17 cellular contexts compared by ENCODE assay signal in genomic region chr1:61271412-61271789, GRCh38.
DNase-seq lines count a peak whose midpoint lies in the region; ATAC-seq lines count a peak whose summit lies in the region.
"Had no signal": no experiment of that assay in that cellular context is flagged by ENCODE, and none has a peak within 500 bp of the region (broad histone marks: within the 10 kb centered on the region; RNA-seq: fewer than 3 reads in every experiment).

No MANE protein-coding gene starts in this region.

- ATAC-seq in activated CD8-positive, alpha-beta memory T cell treated with anti-CD3 and anti-CD28 coated beads, Interleukin-2, amount 10 ng/mL, durations not matched to agents 7 days and 5 days = peak; percentile 24
- peak; percentile 23 for ATAC-seq in activated T-helper 17 cell treated with anti-CD3 and anti-CD28 coated beads, Interleukin-2, amount 50 U/mL, for 72 hours (replicated peaks)

- H3K9me3 Mint-ChIP-seq in activated CD8-positive, alpha-beta memory T cell treated with anti-CD3 and anti-CD28 coated beads, Interleukin-2, amount 10 ng/mL, durations not matched to agents 7 days and 5 days (ENCODE audit: low read depth) = no peaks in the 10 kb centered on the region
- no peaks in the 10 kb centered on the region for H3K9me3 Mint-ChIP-seq in activated T-helper 17 cell treated with anti-CD3 and anti-CD28 coated beads, Interleukin-2, amount 50 U/mL, for 72 hours
- H3K9me3 Mint-ChIP-seq: CD4-positive, alpha-beta memory T cell; memory B cell; nephron progenitor cell had no signal

- no peaks in the 10 kb centered on the region for H3K36me3 Mint-ChIP-seq in activated CD8-positive, alpha-beta memory T cell treated with anti-CD3 and anti-CD28 coated beads, Interleukin-2, amount 10 ng/mL, durations not matched to agents 7 days and 5 days
- no peaks in the 10 kb centered on the region for H3K36me3 Mint-ChIP-seq in activated T-helper 17 cell treated with anti-CD3 and anti-CD28 coated beads, Interleukin-2, amount 50 U/mL, for 72 hours (ENCODE audit: low read depth)
- H3K36me3 Mint-ChIP-seq: CD4-positive, alpha-beta memory T cell; memory B cell had no signal

- CTCF ChIA-PET in activated CD8-positive, alpha-beta memory T cell treated with anti-CD3 and anti-CD28 coated beads, Interleukin-2, amount 10 ng/mL, durations not matched to agents 7 days and 5 days (lab: Charles Lee) = interaction anchor here (0.8 to 4.6 kb wide), 8 partner anchors 11 to 229 kb away, joined by 3 to 26 read pairs (median 4); no protein-coding TSS in a partner anchor

- no peak for DNase-seq in activated CD8-positive, alpha-beta memory T cell treated with anti-CD3 and anti-CD28 coated beads, Interleukin-2, amount 10 ng/mL, durations not matched to agents 7 days and 5 days
- DNase-seq in activated CD8-positive, alpha-beta memory T cell treated with anti-CD3 and anti-CD28 coated beads for 24 hours = no peak
- DNase-seq in G401 (ENCODE audit: low spot score) = peak; percentile 85
- DNase-seq in pons (ENCODE audit: low spot score) = no peak
- no peak for DNase-seq in Ammon's horn (ENCODE audit: low spot score)
- no peak for DNase-seq in MV-4-11 (lab: John Stamatoyannopoulos, UW)
- DNase-seq: aorta, colonic mucosa, DND-41, NCI-H146, NCI-H774, nephron progenitor cell had no signal

- peaks cover 46% of the 10 kb centered on the region for H3K4me1 Mint-ChIP-seq in activated CD8-positive, alpha-beta memory T cell treated with anti-CD3 and anti-CD28 coated beads, Interleukin-2, amount 10 ng/mL, durations not matched to agents 7 days and 5 days
- peaks cover 22% of the 10 kb centered on the region for H3K4me1 Mint-ChIP-seq in activated T-helper 17 cell treated with anti-CD3 and anti-CD28 coated beads, Interleukin-2, amount 50 U/mL, for 72 hours

- H3K27ac ChIP-seq in layer of hippocampus (ENCODE audit: low read depth, low read length) = peak overlapping the region; percentile 43
- H3K27ac ChIP-seq: colonic mucosa, hepatocyte had no signal

- H3K27ac Mint-ChIP-seq in activated CD8-positive, alpha-beta memory T cell treated with anti-CD3 and anti-CD28 coated beads, Interleukin-2, amount 10 ng/mL, durations not matched to agents 7 days and 5 days = peak overlapping the region; percentile 82
- peak overlapping the region; percentile 88 for H3K27ac Mint-ChIP-seq in activated T-helper 17 cell treated with anti-CD3 and anti-CD28 coated beads, Interleukin-2, amount 50 U/mL, for 72 hours
- H3K27ac Mint-ChIP-seq: CD4-positive, alpha-beta memory T cell; memory B cell; nephron progenitor cell had no signal

- H3K4me3 Mint-ChIP-seq in activated CD8-positive, alpha-beta memory T cell treated with anti-CD3 and anti-CD28 coated beads, Interleukin-2, amount 10 ng/mL, durations not matched to agents 7 days and 5 days = no peak overlapping the region
- peak overlapping the region; percentile 49 for H3K4me3 Mint-ChIP-seq in activated T-helper 17 cell treated with anti-CD3 and anti-CD28 coated beads, Interleukin-2, amount 50 U/mL, for 72 hours
- H3K4me3 Mint-ChIP-seq: CD4-positive, alpha-beta memory T cell; memory B cell; nephron progenitor cell had no signal

- H3K27me3 Mint-ChIP-seq in activated CD8-positive, alpha-beta memory T cell treated with anti-CD3 and anti-CD28 coated beads, Interleukin-2, amount 10 ng/mL, durations not matched to agents 7 days and 5 days = no peaks in the 10 kb centered on the region
- no peaks in the 10 kb centered on the region for H3K27me3 Mint-ChIP-seq in activated T-helper 17 cell treated with anti-CD3 and anti-CD28 coated beads, Interleukin-2, amount 50 U/mL, for 72 hours
- H3K27me3 Mint-ChIP-seq: CD4-positive, alpha-beta memory T cell had no signal

- H3K27me3 ChIP-seq in layer of hippocampus (ENCODE audit: control insufficient read depth, insufficient read depth, low read length) = no peaks in the 10 kb centered on the region
- H3K27me3 ChIP-seq: colonic mucosa, hepatocyte had no signal

- in situ Hi-C loops in G401 (cut with HindIII; ENCODE audit: low sequenced_read_pairs) = no loop called here
